In the genomic region with DNA sequence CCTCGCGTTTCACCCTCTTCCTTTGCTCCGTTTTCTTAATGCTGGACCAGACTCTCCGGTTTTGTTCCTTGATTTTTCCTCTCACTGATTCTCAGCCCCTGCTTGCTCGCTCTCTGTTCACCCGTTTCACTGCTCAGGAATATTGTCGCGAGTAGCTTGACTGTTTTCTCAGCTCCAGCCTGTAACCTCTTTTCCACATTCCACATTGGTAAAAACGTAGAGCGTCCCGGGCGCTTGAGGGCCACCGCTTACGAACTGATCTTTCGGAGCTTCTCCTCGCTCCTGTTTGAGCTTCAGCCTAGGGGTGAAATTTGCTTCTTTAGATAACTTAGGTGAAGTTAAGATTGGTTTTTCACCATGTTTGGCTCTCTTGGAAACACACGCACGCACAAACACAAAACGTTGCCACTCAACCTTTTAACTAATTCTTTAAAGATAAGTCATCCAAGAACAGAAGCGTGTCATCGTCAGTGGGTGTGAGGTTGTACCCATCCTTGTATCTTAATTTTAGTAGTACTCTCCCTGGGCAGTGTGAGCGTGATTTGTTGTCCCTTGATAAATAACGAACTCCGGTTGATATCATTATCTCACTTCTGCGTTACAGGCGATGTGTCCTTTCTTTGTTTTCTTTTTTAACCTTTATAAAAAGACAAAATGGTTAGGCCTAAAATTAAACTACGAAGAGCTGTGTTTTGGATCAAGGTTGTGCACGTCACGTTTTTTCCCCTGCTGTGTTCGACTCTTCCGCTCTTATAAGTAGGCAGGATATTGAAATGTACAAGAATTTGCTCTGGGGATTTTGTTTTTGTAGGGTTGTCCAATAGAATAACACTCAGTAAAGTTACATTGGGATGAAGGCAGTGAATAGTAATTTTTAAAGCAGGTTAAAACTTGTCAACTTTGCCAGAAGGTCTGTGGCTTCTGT, we compare ENCODE assay signal across 8 cellular contexts. TPM values are rescaled to one million over a fixed set of nuclear protein-coding genes. Genes with fewer than 3 reads are reported as not detected.
DNase-seq lines count a peak whose midpoint lies in the region; ATAC-seq and TF ChIP-seq lines count a peak whose summit lies in the region.

No MANE protein-coding gene starts in this region.

- 1% methylated on average over 31 of the region's 31 CpGs for WGBS in thymus

- H3K36me3 ChIP-seq in CD8-positive, alpha-beta T cell (ENCODE audit: insufficient read depth, low read length) = no peaks in the 10 kb centered on the region
- no peaks in the 10 kb centered on the region for H3K36me3 ChIP-seq in thymus (ENCODE audit: control insufficient read depth, insufficient read depth)

- H3K27me3 Mint-ChIP-seq in CD8-positive, alpha-beta T cell (ENCODE audit: low read depth) = no peaks in the 10 kb centered on the region
- no peaks in the 10 kb centered on the region for H3K27me3 Mint-ChIP-seq in activated T-cell treated with anti-CD3 and anti-CD28 coated beads, Interleukin-2, amount 50 U/mL, for 4 hours (ENCODE audit: low read depth)
- H3K27me3 Mint-ChIP-seq in natural killer cell treated with Interleukin-12 subunit alpha and Interleukin-12 subunit beta and Interleukin-15 and Interleukin-18, amount 100 ng/mL, for 72 hours = no peaks in the 10 kb centered on the region

- no peaks in the 10 kb centered on the region for H3K9me3 ChIP-seq in CD8-positive, alpha-beta T cell (ENCODE audit: low read length)
- no peaks in the 10 kb centered on the region for H3K9me3 ChIP-seq in thymus (ENCODE audit: control insufficient read depth)

- ATAC-seq in CD8-positive, alpha-beta T cell = peak; percentile 46
- ATAC-seq in activated T-cell treated with anti-CD3 and anti-CD28 coated beads, Interleukin-2, amount 50 U/mL, for 4 hours = peak; percentile 29 to 49
- ATAC-seq in natural killer cell treated with Interleukin-12 subunit alpha and Interleukin-12 subunit beta and Interleukin-15 and Interleukin-18, amount 100 ng/mL, for 72 hours = no peak

- H3K36me3 Mint-ChIP-seq in CD8-positive, alpha-beta T cell = peaks cover 18% of the 10 kb centered on the region
- peaks cover 11% of the 10 kb centered on the region for H3K36me3 Mint-ChIP-seq in activated T-cell treated with anti-CD3 and anti-CD28 coated beads, Interleukin-2, amount 50 U/mL, for 4 hours (ENCODE audit: insufficient read depth)
- H3K36me3 Mint-ChIP-seq in natural killer cell treated with Interleukin-12 subunit alpha and Interleukin-12 subunit beta and Interleukin-15 and Interleukin-18, amount 100 ng/mL, for 72 hours = peaks cover 12% of the 10 kb centered on the region

- H3K27ac ChIP-seq in CD8-positive, alpha-beta T cell (ENCODE audit: low read depth, low read length) = peak overlapping the region; percentile 88
- peak overlapping the region; percentile 97 for H3K27ac ChIP-seq in thymus (ENCODE audit: low read depth)

- no peaks in the 10 kb centered on the region for H3K27me3 ChIP-seq in CD8-positive, alpha-beta T cell (ENCODE audit: insufficient read depth, low read length)
- no peaks in the 10 kb centered on the region for H3K27me3 ChIP-seq in thymus (ENCODE audit: control insufficient read depth, insufficient read depth)

- POLR2A ChIA-PET in CD8-positive, alpha-beta T cell (lab: Charles Lee) = interaction anchor here (0.6 to 2.4 kb wide), 11 partner anchors 10 to 201 kb away, joined by 3 to 20 read pairs (median 6); a partner anchor contains a TSS

- H3K4me1 ChIP-seq in CD8-positive, alpha-beta T cell (ENCODE audit: insufficient read depth, low read length) = peaks cover 27% of the 10 kb centered on the region
- no peaks in the 10 kb centered on the region for H3K4me1 ChIP-seq in thymus (ENCODE audit: control insufficient read depth, insufficient read depth, low read length)

- CTCF ChIA-PET in CD8-positive, alpha-beta T cell (lab: Charles Lee) = interaction anchor here (0.6 to 2.0 kb wide), 6 partner anchors 29 to 1345 kb away, joined by 3 to 6 read pairs (median 3); a partner anchor contains a TSS

- TF ChIP-seq CTCF in CD8-positive, alpha-beta T cell (IDR thresholded peaks at IDR 0.05) = no peak

- intact Hi-C loops in CD8-positive, alpha-beta T cell (cut with DNase I, micrococcal nuclease) = loop anchor here (1.0 to 5.0 kb wide), 5 partner anchors 8 to 308 kb away; a partner anchor contains a TSS

- H3K9me3 Mint-ChIP-seq in CD8-positive, alpha-beta T cell = no peaks in the 10 kb centered on the region
- H3K9me3 Mint-ChIP-seq in activated T-cell treated with anti-CD3 and anti-CD28 coated beads, Interleukin-2, amount 50 U/mL, for 4 hours = no peaks in the 10 kb centered on the region
- H3K9me3 Mint-ChIP-seq in natural killer cell treated with Interleukin-12 subunit alpha and Interleukin-12 subunit beta and Interleukin-15 and Interleukin-18, amount 100 ng/mL, for 72 hours = no peaks in the 10 kb centered on the region

- DNase-seq in CD8-positive, alpha-beta T cell = peak in 3 of 7 experiments; percentile 28 to 65 (median 36)
- peak; percentile 26 for DNase-seq in GOT3 (lab: John Stamatoyannopoulos, UW)
- peak; percentile 44 for DNase-seq in NCI-H345 treated with DMSO at 0.1 percent for 48 hours (lab: John Stamatoyannopoulos, UW; ENCODE audit: unreplicated experiment)
- peak; percentile 22 for DNase-seq in activated T-cell treated with anti-CD3 and anti-CD28 coated beads, Interleukin-2, amount 50 U/mL, for 4 hours
- DNase-seq in fibroblast of the conjunctiva (ENCODE audit: low read depth) = peak; percentile 31
- DNase-seq in natural killer cell treated with Interleukin-12 subunit alpha and Interleukin-12 subunit beta and Interleukin-15 and Interleukin-18, amount 100 ng/mL, for 72 hours (ENCODE audit: low spot score) = no peak
- no peak for DNase-seq in ureter (ENCODE audit: low spot score)

- peak overlapping the region; percentile 98 for H3K27ac Mint-ChIP-seq in CD8-positive, alpha-beta T cell
- H3K27ac Mint-ChIP-seq in natural killer cell treated with Interleukin-12 subunit alpha and Interleukin-12 subunit beta and Interleukin-15 and Interleukin-18, amount 100 ng/mL, for 72 hours = peak overlapping the region; percentile 79 to 94

- H3K4me3 ChIP-seq in CD8-positive, alpha-beta T cell (ENCODE audit: low read depth, low read length) = peak overlapping the region; percentile 69
- peak overlapping the region; percentile 96 for H3K4me3 ChIP-seq in thymus (ENCODE audit: low read length)

- H3K4me3 Mint-ChIP-seq in CD8-positive, alpha-beta T cell = peak overlapping the region; percentile 99
- peak overlapping the region; percentile 100 for H3K4me3 Mint-ChIP-seq in activated T-cell treated with anti-CD3 and anti-CD28 coated beads, Interleukin-2, amount 50 U/mL, for 4 hours
- H3K4me3 Mint-ChIP-seq in natural killer cell treated with Interleukin-12 subunit alpha and Interleukin-12 subunit beta and Interleukin-15 and Interleukin-18, amount 100 ng/mL, for 72 hours = peak overlapping the region; percentile 90

- H3K4me1 Mint-ChIP-seq in CD8-positive, alpha-beta T cell (ENCODE audit: low read depth) = peaks cover 37% of the 10 kb centered on the region
- peaks cover 27% of the 10 kb centered on the region for H3K4me1 Mint-ChIP-seq in activated T-cell treated with anti-CD3 and anti-CD28 coated beads, Interleukin-2, amount 50 U/mL, for 4 hours (ENCODE audit: low read depth)
- peaks cover 25 to 28% of the 10 kb centered on the region in 2 donors for H3K4me1 Mint-ChIP-seq in natural killer cell treated with Interleukin-12 subunit alpha and Interleukin-12 subunit beta and Interleukin-15 and Interleukin-18, amount 100 ng/mL, for 72 hours (ENCODE audit: low read depth in 2 of 2)

RNA-seq across cellular contexts. Expression of a gene that starts 1.1 kb away (rescaled TPM):
- 10 to 100 TPM; 29.9 to 30.4 TPM for total RNA-seq in CD8-positive, alpha-beta T cell
- total RNA-seq in activated T-cell treated with anti-CD3 and anti-CD28 coated beads, Interleukin-2, amount 50 U/mL, for 4 hours = 10 to 100 TPM; 60.1 to 71.1 (median 65.8) TPM
- total RNA-seq in natural killer cell treated with Interleukin-12 subunit alpha and Interleukin-12 subunit beta and Interleukin-15 and Interleukin-18, amount 100 ng/mL, for 72 hours = 10 to 100 TPM; 70.1 to 83.3 TPM
- polyA plus RNA-seq in thymus = 47.4 TPM
- total RNA-seq in ureter = 55.0 TPM

RNA-seq across cellular contexts. Expression of a gene that starts 28.6 kb away (rescaled TPM):
- 10 to 100 TPM; 12.0 to 12.2 TPM for total RNA-seq in CD8-positive, alpha-beta T cell
- total RNA-seq in activated T-cell treated with anti-CD3 and anti-CD28 coated beads, Interleukin-2, amount 50 U/mL, for 4 hours = 10 to 100 TPM; 26.7 to 28.9 (median 27.9) TPM
- total RNA-seq in natural killer cell treated with Interleukin-12 subunit alpha and Interleukin-12 subunit beta and Interleukin-15 and Interleukin-18, amount 100 ng/mL, for 72 hours = 10 to 100 TPM; 28.1 to 33.6 TPM
- polyA plus RNA-seq in thymus = 13.4 TPM
- total RNA-seq in ureter = 13.4 TPM

RNA-seq across cellular contexts. Expression of a gene that starts 28.7 kb away (rescaled TPM):
- total RNA-seq in CD8-positive, alpha-beta T cell = under 1 TPM; 0.39 to 0.41 TPM
- 1 to 10 TPM; 3.4 to 4.3 (median 3.6) TPM for total RNA-seq in activated T-cell treated with anti-CD3 and anti-CD28 coated beads, Interleukin-2, amount 50 U/mL, for 4 hours
- total RNA-seq in natural killer cell treated with Interleukin-12 subunit alpha and Interleukin-12 subunit beta and Interleukin-15 and Interleukin-18, amount 100 ng/mL, for 72 hours = 1 to 10 TPM; 2.3 to 4.2 TPM
- 2.5 TPM for polyA plus RNA-seq in thymus
- total RNA-seq in ureter = 0.62 TPM

Comparison
In these comparisons a context has a peak if more than half of its experiments do, and no peak if none do; other contexts are left out.
1. ATAC-seq: peak in CD8-positive, alpha-beta T cell (single experiment) and activated T-cell treated with anti-CD3 and anti-CD28 coated beads, Interleukin-2, amount 50 U/mL, for 4 hours (2 of 2); none in natural killer cell treated with Interleukin-12 subunit alpha and Interleukin-12 subunit beta and Interleukin-15 and Interleukin-18, amount 100 ng/mL, for 72 hours (0 of 2).
2. DNase-seq: peak in GOT3 (single experiment), NCI-H345 treated with DMSO at 0.1 percent for 48 hours (single experiment), activated T-cell treated with anti-CD3 and anti-CD28 coated beads, Interleukin-2, amount 50 U/mL, for 4 hours (single experiment) and fibroblast of the conjunctiva (single experiment); none in natural killer cell treated with Interleukin-12 subunit alpha and Interleukin-12 subunit beta and Interleukin-15 and Interleukin-18, amount 100 ng/mL, for 72 hours (single experiment) and ureter (single experiment).
3. Peak in every context shown above with its lines, with median percentiles within 50 percentile points of each other: H3K4me3 Mint-ChIP-seq.